ENCODE assay signal across 19 cellular contexts in the genomic region with DNA sequence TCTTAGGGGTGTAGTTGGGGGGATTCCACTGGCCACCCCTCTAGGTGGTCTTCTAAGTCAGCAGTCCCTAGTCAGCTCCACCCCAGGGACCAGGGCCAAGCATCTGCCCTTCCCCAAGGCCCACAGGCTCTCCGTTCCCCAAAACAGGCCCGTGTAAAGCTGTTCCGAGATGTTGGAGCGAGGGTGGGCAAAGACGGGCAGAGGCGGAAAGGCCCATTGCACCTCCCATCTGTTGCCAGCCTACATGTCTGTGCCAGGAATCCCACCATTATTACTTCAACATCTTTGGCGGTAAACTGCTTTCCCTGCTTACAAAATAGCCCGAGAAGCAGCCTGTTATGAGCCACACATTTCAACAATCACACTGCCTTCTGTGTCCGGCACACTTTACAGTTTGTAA. TPM values are rescaled to one million over a fixed set of nuclear protein-coding genes. Genes with fewer than 3 reads are reported as not detected.
DNase-seq lines count a peak whose midpoint lies in the region; ATAC-seq, FAIRE-seq and TF ChIP-seq lines count a peak whose summit lies in the region.
"Had no signal": no experiment of that assay in that cellular context is flagged by ENCODE, and none has a peak within 500 bp of the region (broad histone marks: within the 10 kb centered on the region; RNA-seq: fewer than 3 reads in every experiment).

No MANE protein-coding gene starts in this region.

- no peak overlapping the region for H3K23ac ChIP-seq in neuronal stem cell (ENCODE audit: low read depth, low read length, poor library complexity)

- H3K9me3 ChIP-seq in HepG2 (ENCODE audit: low read length) (no peaks in the 10 kb centered on the region), neuronal stem cell (replicated peaks in 1 of 2; ENCODE audit: control insufficient read depth in 2 of 2, insufficient read depth in 1 of 2, low read depth in 1 of 2, low read length in 2 of 2) (peaks cover 0 to 2% of the 10 kb centered on the region in 2 donors)
- H3K9me3 ChIP-seq: BE2C had no signal

- H2AK5ac ChIP-seq in neuronal stem cell (ENCODE audit: low read depth, low read length), result peak overlapping the region; percentile 95

- TF ChIP-seq CTCF in brain (conservative IDR thresholded peaks at IDR 0.05) (no peak), HepG2 (CRISPR knock-in tag; IDR thresholded peaks at IDR 0.05) (no peak), GM10266 (IDR thresholded peaks at IDR 0.05; ENCODE audit: control insufficient read depth, insufficient read depth, low read depth, missing control alignments) (no peak), HFFc6 (IDR thresholded peaks at IDR 0.05) (no peak)

- peak overlapping the region; percentile 54 for H3K18ac ChIP-seq in neuronal stem cell (ENCODE audit: low read length)

- H3K4ac ChIP-seq in neuronal stem cell (ENCODE audit: low read length), result no peak overlapping the region

- H3K79me1 ChIP-seq in neuronal stem cell (ENCODE audit: low read depth, low read length), result no peaks in the 10 kb centered on the region

- BruUV-seq in HepG2 (replicated peaks; lab: Mats Ljungman, UMichigan), result no TSS peak

- DNase-seq in HepG2 (ENCODE audit: low spot score) (no peak), neuronal stem cell (ENCODE audit: low spot score) (no peak), superior temporal gyrus (ENCODE audit: extremely low spot score) (no peak), GM10266 (ENCODE audit: extremely low spot score) (no peak), HFFc6 (no peak)
- DNase-seq: ACHN; BE2C; CD4-positive, CD25-positive, alpha-beta regulatory T cell; DMS53; DND-41; EL; H9 had no signal

- no peak for ATAC-seq in HepG2

- H3K36me3 ChIP-seq in HepG2 (replicated peaks in 1 of 2; ENCODE audit: control insufficient read depth in 1 of 2, insufficient read depth in 2 of 2, low read length in 2 of 2), result no peaks in the 10 kb centered on the region
- no peaks in the 10 kb centered on the region for H3K36me3 ChIP-seq in neuronal stem cell (replicated peaks in 1 of 2; ENCODE audit: control insufficient read depth in 2 of 2, insufficient read depth in 2 of 2, low read length in 2 of 2)
- H3K36me3 ChIP-seq: BE2C had no signal

- H3K4me3 Mint-ChIP-seq in brain, result peak overlapping the region in 3 of 5 experiments; percentile 16 to 36 (median 32)
- no peak overlapping the region for H3K4me3 Mint-ChIP-seq in HFFc6
- H3K4me3 Mint-ChIP-seq: CD4-positive, CD25-positive, alpha-beta regulatory T cell; H9 had no signal

- H3K27ac Mint-ChIP-seq in brain (peak overlapping the region in 3 of 5 experiments; percentile 80 to 89 (median 85)), HFFc6 (no peak overlapping the region)
- H3K27ac Mint-ChIP-seq: CD4-positive, CD25-positive, alpha-beta regulatory T cell; H9 had no signal

- peaks cover 0 to 14% of the 10 kb centered on the region in 2 experiments; a peak in 3 of 5 replicates for H3K27me3 ChIP-seq in HepG2 (ENCODE audit: control insufficient read depth in 1 of 2, insufficient read depth in 2 of 2, low read length in 2 of 2)
- peaks cover 0 to 66% (median 16%) of the 10 kb centered on the region in 3 experiments for H3K27me3 ChIP-seq in neuronal stem cell (ENCODE audit: control insufficient read depth in 3 of 3, insufficient read depth in 3 of 3, low read depth in 1 of 3, low read length in 3 of 3)
- H3K27me3 ChIP-seq: BE2C had no signal

- no peak for TF ChIP-seq EP300 in HepG2 (IDR thresholded peaks at IDR 0.05; ENCODE audit: low read depth in 2 of 2, low read length in 2 of 2)
- TF ChIP-seq EP300 in HepG2 (CRISPR knock-in tag; IDR thresholded peaks at IDR 0.05; ENCODE audit: borderline replicate concordance), result no peak

- intact Hi-C loops in HepG2 (cut with micrococcal nuclease; ENCODE audit: unreplicated experiment), result no loop called here

- peak overlapping the region; percentile 75 for H3K27ac ChIP-seq in HepG2 (ENCODE audit: extremely low read length, insufficient read depth, low read length)
- no peak overlapping the region for H3K27ac ChIP-seq in neuronal stem cell (replicated peaks; ENCODE audit: low read length)

- POLR2A ChIA-PET in HepG2 (lab: Yijun Ruan, JAX), result no interaction called here

- no peaks in the 10 kb centered on the region for H3K79me2 ChIP-seq in HepG2 (ENCODE audit: insufficient read depth, low read length)

- no peak overlapping the region for H3K14ac ChIP-seq in neuronal stem cell (ENCODE audit: low read length)

- no peak overlapping the region for H2BK12ac ChIP-seq in neuronal stem cell (ENCODE audit: low read length)

- no peak for FAIRE-seq in HepG2 (lab: Jason Lieb, UNC)
- FAIRE-seq: A204.1, GM12891, GM19239, H1 had no signal

- H3K9me3 Mint-ChIP-seq in brain (no peaks in the 10 kb centered on the region), HFFc6 (no peaks in the 10 kb centered on the region)
- H3K9me3 Mint-ChIP-seq: CD4-positive, CD25-positive, alpha-beta regulatory T cell; H9 had no signal

- no peaks in the 10 kb centered on the region for H3K27me3 Mint-ChIP-seq in brain
- peaks cover 32% of the 10 kb centered on the region for H3K27me3 Mint-ChIP-seq in HFFc6 (ENCODE audit: insufficient read depth)

- peaks cover 24% of the 10 kb centered on the region for H3K4me1 Mint-ChIP-seq in brain
- peaks cover 8% of the 10 kb centered on the region for H3K4me1 Mint-ChIP-seq in HFFc6 (ENCODE audit: low read depth)

- no peak overlapping the region for H4K91ac ChIP-seq in neuronal stem cell (ENCODE audit: low read depth, low read length, poor library complexity)

- no peak overlapping the region for H2BK15ac ChIP-seq in neuronal stem cell (ENCODE audit: low read length)

- in situ Hi-C loops in HepG2 (cut with HindIII; ENCODE audit: extremely low pct_ligation_motif_present, low pct_unique_long_range_greater_than_20kb), result no loop called here

- peak overlapping the region; percentile 70 for H3K4me2 ChIP-seq in HepG2 (ENCODE audit: low read depth, low read length)
- H3K4me2 ChIP-seq in neuronal stem cell (ENCODE audit: insufficient read depth, low read length, poor library complexity, severe bottlenecking), result no peak overlapping the region

- TF ChIP-seq POLR2A in HepG2 (IDR thresholded peaks at IDR 0.05; ENCODE audit: insufficient read depth in 1 of 2, low read depth in 2 of 2, low read length in 2 of 2), result no peak

- no peak overlapping the region for H4K8ac ChIP-seq in neuronal stem cell (ENCODE audit: low read depth, low read length)

- WGBS in HepG2 (ENCODE audit: low lambda C conversion rate), result 84% methylated on average over 9 of the region's 9 CpGs
- no CpG with 5 or more reads among the region's 9 CpGs for WGBS in neuronal stem cell (ENCODE audit: extremely low coverage in 2 of 2, insufficient read length in 2 of 2, insufficient replicate concordance in 1 of 2), 2 donors

- H3K4me3 ChIP-seq in HepG2 (replicated peaks in 1 of 3; ENCODE audit: insufficient read depth in 1 of 3, low read depth in 2 of 3, low read length in 3 of 3) (no peak overlapping the region; a peak in 1 of 6 replicates), neuronal stem cell (ENCODE audit: low read length in 2 of 2) (no peak overlapping the region)

- no peaks in the 10 kb centered on the region for H3K36me3 Mint-ChIP-seq in brain
- no peaks in the 10 kb centered on the region for H3K36me3 Mint-ChIP-seq in HFFc6 (ENCODE audit: low read depth)
- H3K36me3 Mint-ChIP-seq: CD4-positive, CD25-positive, alpha-beta regulatory T cell had no signal

- H2AFZ ChIP-seq in HepG2 (ENCODE audit: low read length), result no peak overlapping the region
- no peak overlapping the region for H2AFZ ChIP-seq in neuronal stem cell (ENCODE audit: low read length)

- H2BK120ac ChIP-seq in neuronal stem cell (ENCODE audit: low read depth, low read length), result no peak overlapping the region

- no peak overlapping the region for H3K9ac ChIP-seq in HepG2 (ENCODE audit: insufficient read depth, low read depth, low read length)
- no peak overlapping the region for H3K9ac ChIP-seq in neuronal stem cell (ENCODE audit: low read depth, low read length, poor library complexity)

- CTCF ChIA-PET in HepG2 (lab: Yijun Ruan, JAX; ENCODE audit: low intra/inter-chr PET ratio, low total read pairs), result no interaction called here

- TF ChIP-seq RAD21 in HepG2 (CRISPR knock-in tag; IDR thresholded peaks at IDR 0.05), result no peak

- H4K20me1 ChIP-seq in HepG2 (ENCODE audit: insufficient read depth, low read length), result no peaks in the 10 kb centered on the region

- no peak overlapping the region for H2BK5ac ChIP-seq in neuronal stem cell (ENCODE audit: low read length)

- H3K4me1 ChIP-seq in HepG2 (ENCODE audit: insufficient read depth, low read length) (peaks cover 95% of the 10 kb centered on the region), neuronal stem cell (ENCODE audit: control insufficient read depth in 2 of 2, insufficient read depth in 1 of 2, low read depth in 1 of 2, low read length in 2 of 2) (peaks cover 0 to 14% of the 10 kb centered on the region in 2 donors)
- H3K4me1 ChIP-seq: BE2C had no signal

RNA-seq across cellular contexts. Expression of gene ATP2B2, which starts 1.9 kb away (rescaled TPM):
- polyA plus RNA-seq in brain (ENCODE audit: insufficient read depth, low read depth, low replicate concordance), result 13.9 TPM
- 1.1 and 1.5 TPM in 2 replicates for total RNA-seq in HepG2 (2016; rRNA removed; fragmentation: Illumina TruSeq; extraction: Trizol)
- total RNA-seq in HepG2 (2016; cell fraction: cytosol; rRNA removed; fragmentation: Illumina TruSeq; extraction: Trizol; ENCODE audit: low read depth), result 0.30 and 0.35 TPM in 2 replicates
- 0.62 and 1.7 TPM in 2 replicates for total RNA-seq in HepG2 (2016; cell fraction: insoluble cytoplasmic fraction; rRNA removed; fragmentation: Illumina TruSeq; extraction: Trizol)
- 1.3 and 1.6 TPM in 2 replicates for total RNA-seq in HepG2 (2016; cell fraction: membrane; rRNA removed; fragmentation: Illumina TruSeq; extraction: Trizol)
- 2.9 and 3.0 TPM in 2 replicates for total RNA-seq in HepG2 (2016; cell fraction: nucleus; rRNA removed; fragmentation: Illumina TruSeq; extraction: Trizol)
- 2.3 and 4.0 TPM in 2 replicates for polyA plus RNA-seq in HepG2 (2011; rRNA removed)
- 1.5 and 2.5 TPM in 2 replicates for polyA plus RNA-seq in HepG2 (2011; cell fraction: cytosol; rRNA removed)
- 8.9 and 11.7 TPM in 2 replicates for polyA plus RNA-seq in HepG2 (2011; cell fraction: nucleus; rRNA removed)
- 5.0 and 8.8 TPM in 2 replicates for polyA plus RNA-seq in HepG2 (2012)
- 0.29 and 0.54 TPM in 2 replicates for polyA plus RNA-seq in HepG2 (2016; cell fraction: cytosol; fragmentation: Illumina TruSeq; extraction: Trizol; ENCODE audit: low read depth)
- polyA plus RNA-seq in HepG2 (2016; cell fraction: insoluble cytoplasmic fraction; fragmentation: Illumina TruSeq; extraction: Trizol; ENCODE audit: low read depth), result 0.86 and 1.1 TPM in 2 replicates
- polyA plus RNA-seq in HepG2 (2016; cell fraction: membrane; fragmentation: Illumina TruSeq; extraction: Trizol; ENCODE audit: low read depth), result 0.66 and 0.84 TPM in 2 replicates
- polyA plus RNA-seq in HepG2 (2016; cell fraction: nucleus; fragmentation: Illumina TruSeq; extraction: Trizol; ENCODE audit: insufficient read depth, low read depth), result 2.6 and 4.2 TPM in 2 replicates
- polyA minus RNA-seq in HepG2 (2011; rRNA and poly(A)+ RNA removed; ENCODE audit: low replicate concordance), result 5.2 TPM in 1 of 2 replicates, not detected in the other
- polyA minus RNA-seq in HepG2 (2011; cell fraction: cytosol; rRNA and poly(A)+ RNA removed), result 1.8 and 4.1 TPM in 2 replicates
- 9.0 and 11.7 TPM in 2 replicates for polyA minus RNA-seq in HepG2 (2011; cell fraction: nucleus; rRNA and poly(A)+ RNA removed)
- 0.15 TPM for polyA plus RNA-seq in neuronal stem cell (2013, experiment 1 of 2)
- 0.17 TPM for polyA plus RNA-seq in neuronal stem cell (2013, experiment 2 of 2)
- not detected for total RNA-seq in HFFc6 (2021; fragmentation: NEBNext Ultra II Directional; extraction: Animal tissue kit (Norgen Biotek cat#: 25700))
- total RNA-seq: CD4-positive, CD25-positive, alpha-beta regulatory T cell; G401; HT-29 had no signal
